In genomic region chr19:13014101-13014920, GRCh38 we compare ENCODE assay signal across 9 cellular contexts. TPM values are rescaled to one million over a fixed set of nuclear protein-coding genes. Genes with fewer than 3 reads are reported as not detected.
DNase-seq lines count a peak whose midpoint lies in the region; ATAC-seq and TF ChIP-seq lines count a peak whose summit lies in the region.
"Had no signal": no experiment of that assay in that cellular context is flagged by ENCODE, and none has a peak within 500 bp of the region (broad histone marks: within the 10 kb centered on the region; RNA-seq: fewer than 3 reads in every experiment).

No MANE protein-coding gene starts in this region.

- peaks cover 12 to 14% of the 10 kb centered on the region in 2 donors for H3K36me3 Mint-ChIP-seq in CD14-positive monocyte
- peaks cover 27% of the 10 kb centered on the region for H3K36me3 Mint-ChIP-seq in osteocyte (ENCODE audit: unreplicated experiment)

- POLR2A ChIA-PET in RWPE1 (lab: Yijun Ruan, JAX; ENCODE audit: low non-redundant PET), result interaction anchor here (0.7 kb wide), 1 partner anchor 10 kb away, joined by 4 read pairs; no protein-coding TSS in a partner anchor

- H3K27me3 Mint-ChIP-seq in CD14-positive monocyte (ENCODE audit: low read depth in 3 of 3), result peaks cover 68 to 79% (median 74%) of the 10 kb centered on the region in 3 donors
- H3K27me3 Mint-ChIP-seq in osteocyte (ENCODE audit: unreplicated experiment), result peaks cover 78% of the 10 kb centered on the region

- no peak for ATAC-seq in GM18873 (IDR thresholded peaks at IDR 0.05; ENCODE audit: low FRiP score, unreplicated experiment)

- H3K4me3 Mint-ChIP-seq in CD14-positive monocyte (peak overlapping the region; percentile 65 to 94), osteocyte (ENCODE audit: unreplicated experiment) (peak overlapping the region; percentile 77)

- H3K9me3 Mint-ChIP-seq in CD14-positive monocyte, result peaks cover 4 to 36% (median 20%) of the 10 kb centered on the region in 7 donors
- no peaks in the 10 kb centered on the region for H3K9me3 Mint-ChIP-seq in osteocyte (ENCODE audit: unreplicated experiment)

- H3K27ac ChIP-seq in RWPE1, result peak overlapping the region; percentile 98

- intact Hi-C loops in CD14-positive monocyte (cut with micrococcal nuclease), result no loop called here

- H3K27ac Mint-ChIP-seq in CD14-positive monocyte, result peak overlapping the region in 1 of 7 donors; percentile 45
- H3K27ac Mint-ChIP-seq in osteocyte (ENCODE audit: unreplicated experiment), result peak overlapping the region; percentile 91

- H3K4me1 Mint-ChIP-seq in CD14-positive monocyte, result peaks cover 33% of the 10 kb centered on the region
- peaks cover 61% of the 10 kb centered on the region for H3K4me1 Mint-ChIP-seq in osteocyte (ENCODE audit: unreplicated experiment)

- H3K4me3 ChIP-seq in epithelial cell of proximal tubule (ENCODE audit: low read depth, low read length), result peak overlapping the region; percentile 54

- CTCF ChIA-PET in RWPE1 (lab: Yijun Ruan, JAX), result interaction anchor here (1.3 to 1.9 kb wide), 3 partner anchors 20 to 49 kb away, joined by 4 to 9 read pairs (median 5); no protein-coding TSS in a partner anchor

- no peak for DNase-seq in CD14-positive monocyte (ENCODE audit: low spot score)
- DNase-seq in RWPE1 (ENCODE audit: low spot score), result no peak
- DNase-seq in epithelial cell of proximal tubule (ENCODE audit: low read depth), result no peak
- no peak for DNase-seq in osteocyte (ENCODE audit: extremely low spot score, unreplicated experiment)
- no peak for DNase-seq in LoVo (ENCODE audit: low spot score)
- no peak for DNase-seq in NOMO-1 treated with dmso at 0.1 percent for 144 hours (lab: John Stamatoyannopoulos, UW; ENCODE audit: unreplicated experiment)
- no peak for DNase-seq in NCI-H510A (lab: John Stamatoyannopoulos, UW)
- DNase-seq: activated CD4-positive, CD25-positive, alpha-beta regulatory T cell had no signal

- no peak for TF ChIP-seq CTCF in CD14-positive monocyte (IDR thresholded peaks at IDR 0.05)
- TF ChIP-seq CTCF in RWPE1 (conservative IDR thresholded peaks at IDR 0.05; ENCODE audit: low read depth), result no peak
- no peak for TF ChIP-seq CTCF in epithelial cell of proximal tubule (conservative IDR thresholded peaks at IDR 0.05; ENCODE audit: low read depth, low read length)
- TF ChIP-seq CTCF in osteocyte (IDR thresholded peaks at IDR 0.05), result no peak

RNA-seq across cellular contexts. Expression of gene NFIX, which starts 19.0 kb away (rescaled TPM):
- under 1 TPM; 0.25 to 0.90 TPM for polyA plus RNA-seq in CD14-positive monocyte
- 1.7 TPM in 1 of 2 replicates, not detected in the other for total RNA-seq in epithelial cell of proximal tubule
- total RNA-seq in osteocyte, result 87.0 and 93.7 TPM in 2 replicates

RNA-seq across cellular contexts. Expression of gene DAND5, which starts 44.9 kb away (rescaled TPM):
- polyA plus RNA-seq in CD14-positive monocyte, result not detected
- total RNA-seq in epithelial cell of proximal tubule (0.06 and 0.07 TPM in 2 replicates), osteocyte (not detected in 2 replicates)

RNA-seq across cellular contexts. Expression of gene GADD45GIP1, which starts 57.3 kb away (rescaled TPM):
- 10 to 100 TPM; 31.6 to 42.4 TPM for polyA plus RNA-seq in CD14-positive monocyte
- total RNA-seq in epithelial cell of proximal tubule, result 87.2 and 105 TPM in 2 replicates
- 24.0 and 24.6 TPM in 2 replicates for total RNA-seq in osteocyte

Comparison
In these comparisons a context has a peak if more than half of its experiments do, and no peak if none do; other contexts are left out.
1. RNA of gene NFIX, which starts 19.0 kb away (total RNA-seq): 87.0 to 93.7 TPM in osteocyte; 1.7 TPM in epithelial cell of proximal tubule; every median in the first group is over 10 times any median in the second.